In genomic region chr1:185670187-185670627, GRCh38 we compare ENCODE assay signal across 8 cellular contexts.
DNase-seq lines count a peak whose midpoint lies in the region; ATAC-seq and TF ChIP-seq lines count a peak whose summit lies in the region.

No MANE protein-coding gene starts in this region.

- no peak for TF ChIP-seq POLR2A in body of pancreas (IDR thresholded peaks at IDR 0.05)

- no peak overlapping the region for H3K4me3 Mint-ChIP-seq in stimulated activated naive B cell treated with anti-CD40 and anti-IgM and Interleukin-4, amounts not matched to agents 10 μg/mL and 1 μg/mL and 100 μg/mL, for 72 hours

- intact Hi-C loops in body of pancreas (cut with DNase I): no loop called here

- ATAC-seq in HG03457 (IDR thresholded peaks at IDR 0.05; ENCODE audit: unreplicated experiment) (peak; percentile 63), body of pancreas (peak; percentile 62), GM21381 (IDR thresholded peaks at IDR 0.05; ENCODE audit: unreplicated experiment) (no peak)
- peak; percentile 66 to 77 for ATAC-seq in stimulated activated naive B cell treated with anti-CD40 and anti-IgM and Interleukin-4, amounts not matched to agents 10 μg/mL and 1 μg/mL and 100 μg/mL, for 72 hours (replicated peaks)

- peak overlapping the region in 1 of 4 donors; percentile 46 for H3K27ac ChIP-seq in body of pancreas

- H3K4me3 ChIP-seq in body of pancreas: no peak overlapping the region

- TF ChIP-seq CTCF in body of pancreas (IDR thresholded peaks at IDR 0.05): peak; percentile 3 to 54 (median 44)

- DNase-seq in NCI-H82 (lab: John Stamatoyannopoulos, UW) (peak; percentile 56), NCI-H82 treated with DMSO at 0.1 percent for 48 hours (lab: John Stamatoyannopoulos, UW; ENCODE audit: unreplicated experiment) (no peak), SHP77 treated with DMSO at 0.1 percent for 48 hours (lab: John Stamatoyannopoulos, UW) (peak; percentile 10), body of pancreas (peak; percentile 31 to 53 (median 38)), kidney glomerular epithelial cell (lab: John Stamatoyannopoulos, UW) (peak; percentile 62)
- peak; percentile 8 for DNase-seq in stimulated activated naive B cell treated with anti-CD40 and anti-IgM and Interleukin-4, amounts not matched to agents 10 μg/mL and 1 μg/mL and 100 μg/mL, for 72 hours

- H3K36me3 ChIP-seq in body of pancreas (replicated peaks in 1 of 2; ENCODE audit: insufficient read depth in 1 of 2, low read depth in 2 of 2): no peaks in the 10 kb centered on the region

- no peaks in the 10 kb centered on the region for H3K27me3 ChIP-seq in body of pancreas

- no peak overlapping the region for H3K27ac Mint-ChIP-seq in stimulated activated naive B cell treated with anti-CD40 and anti-IgM and Interleukin-4, amounts not matched to agents 10 μg/mL and 1 μg/mL and 100 μg/mL, for 72 hours

- peaks cover 6 to 7% of the 10 kb centered on the region in 2 donors for H3K9me3 Mint-ChIP-seq in stimulated activated naive B cell treated with anti-CD40 and anti-IgM and Interleukin-4, amounts not matched to agents 10 μg/mL and 1 μg/mL and 100 μg/mL, for 72 hours

- H3K27me3 Mint-ChIP-seq in stimulated activated naive B cell treated with anti-CD40 and anti-IgM and Interleukin-4, amounts not matched to agents 10 μg/mL and 1 μg/mL and 100 μg/mL, for 72 hours: no peaks in the 10 kb centered on the region

- H3K4me1 Mint-ChIP-seq in stimulated activated naive B cell treated with anti-CD40 and anti-IgM and Interleukin-4, amounts not matched to agents 10 μg/mL and 1 μg/mL and 100 μg/mL, for 72 hours: peaks cover 14 to 24% of the 10 kb centered on the region in 2 donors

- H3K4me1 ChIP-seq in body of pancreas: peaks cover 28% of the 10 kb centered on the region

- H3K9me3 ChIP-seq in body of pancreas: no peaks in the 10 kb centered on the region

- no peaks in the 10 kb centered on the region for H3K36me3 Mint-ChIP-seq in stimulated activated naive B cell treated with anti-CD40 and anti-IgM and Interleukin-4, amounts not matched to agents 10 μg/mL and 1 μg/mL and 100 μg/mL, for 72 hours

- 45 to 52% methylated on average over 6 of the region's 6 CpGs for WGBS in body of pancreas, 2 donors
